Comparison of ENCODE assay signal across 11 cellular contexts in genomic region chr3:4458961-4459360, GRCh38.
"Had no signal": no experiment of that assay in that cellular context is flagged by ENCODE, and none has a peak within 500 bp of the region (broad histone marks: within the 10 kb centered on the region; RNA-seq: fewer than 3 reads in every experiment).

No MANE protein-coding gene starts in this region.

- FAIRE-seq: H1, H54 had no signal

- H2AFZ ChIP-seq: GM23248, GM23338 had no signal

- H3K9ac ChIP-seq: GM23248 had no signal

- DNase-seq: GM23248, GOT3, H7, H9, HCEC 1CT, HFFc6 had no signal

- ATAC-seq: GM23338, HCT116 had no signal

- H3K9me3 ChIP-seq: HAP-1 had no signal

- H3K4me2 ChIP-seq: GM23338 had no signal

- H3K4me1 ChIP-seq: HAP-1 had no signal

- H3K36me3 ChIP-seq: HAP-1 had no signal

- H3K4me3 ChIP-seq: GM23248, GM23338, HAP-1 had no signal

- H3K27ac ChIP-seq: GM23248 had no signal
